ENCODE assay signal across 19 cellular contexts in genomic region chr6:52373294-52373693, GRCh38.
"Had no signal": no experiment of that assay in that cellular context is flagged by ENCODE, and none has a peak within 500 bp of the region (broad histone marks: within the 10 kb centered on the region; RNA-seq: fewer than 3 reads in every experiment).

No MANE protein-coding gene starts in this region.

- H3K4me3 ChIP-seq: breast epithelium, left lung, mucosa of descending colon, psoas muscle, right lobe of liver, thoracic aorta had no signal

- DNase-seq: activated CD4-positive, alpha-beta memory T cell treated with anti-CD3 and anti-CD28 coated beads, Interleukin-2, amount 10 ng/mL, durations not matched to agents 7 days and 5 days; activated CD4-positive, alpha-beta T cell treated with anti-CD3 and anti-CD28 coated beads for 4 hours; activated effector memory CD4-positive, alpha-beta T cell treated with Interleukin-2 at 50 U/mL for 16 hours; activated naive CD8-positive, alpha-beta T cell treated with anti-CD3 and anti-CD28 coated beads, Interleukin-2, amount 10 ng/mL, durations not matched to agents 7 days and 5 days; activated T-cell treated with anti-CD3 and anti-CD28 coated beads, Interleukin-2, amount 50 U/mL, for 4 hours; aorta; islet precursor cell; left lung; mammary epithelial cell; mucosa of descending colon; natural killer cell; occipital lobe; psoas muscle; right lobe of liver; T-helper 2 cell had no signal

- H3K27ac ChIP-seq: breast epithelium, left lung, psoas muscle, right lobe of liver, thoracic aorta had no signal

- H3K27me3 ChIP-seq: breast epithelium, left lung, right lobe of liver had no signal

- H3K36me3 ChIP-seq: breast epithelium, right lobe of liver, thoracic aorta had no signal

- H3K27me3 Mint-ChIP-seq: activated CD4-positive, alpha-beta memory T cell treated with anti-CD3 and anti-CD28 coated beads, Interleukin-2, amount 10 ng/mL, durations not matched to agents 7 days and 5 days; activated naive CD8-positive, alpha-beta T cell treated with anti-CD3 and anti-CD28 coated beads, Interleukin-2, amount 10 ng/mL, durations not matched to agents 7 days and 5 days; stimulated activated naive CD8-positive, alpha-beta T cell treated with anti-CD3 and anti-CD28 coated beads, Interleukin-15, Interleukin-2, amounts not matched to agents 100 ng/mL and 50 ng/mL, for 24 hours had no signal

- ATAC-seq: activated T-cell treated with anti-CD3 and anti-CD28 coated beads, Interleukin-2, amount 50 U/mL, for 4 hours; esophagus mucosa; left lung; mucosa of descending colon; natural killer cell; psoas muscle; right lobe of liver had no signal

- H3K4me3 Mint-ChIP-seq: activated CD4-positive, alpha-beta memory T cell treated with anti-CD3 and anti-CD28 coated beads, Interleukin-2, amount 10 ng/mL, durations not matched to agents 7 days and 5 days; activated naive CD8-positive, alpha-beta T cell treated with anti-CD3 and anti-CD28 coated beads, Interleukin-2, amount 10 ng/mL, durations not matched to agents 7 days and 5 days; activated T-cell treated with anti-CD3 and anti-CD28 coated beads, Interleukin-2, amount 50 U/mL, for 4 hours; natural killer cell; stimulated activated naive CD8-positive, alpha-beta T cell treated with anti-CD3 and anti-CD28 coated beads, Interleukin-15, Interleukin-2, amounts not matched to agents 100 ng/mL and 50 ng/mL, for 24 hours had no signal

- H3K9me3 ChIP-seq: breast epithelium, left lung, mucosa of descending colon, psoas muscle, right lobe of liver, thoracic aorta had no signal

- H3K4me1 ChIP-seq: breast epithelium, psoas muscle had no signal

- H3K27ac Mint-ChIP-seq: activated CD4-positive, alpha-beta memory T cell treated with anti-CD3 and anti-CD28 coated beads, Interleukin-2, amount 10 ng/mL, durations not matched to agents 7 days and 5 days; activated naive CD8-positive, alpha-beta T cell treated with anti-CD3 and anti-CD28 coated beads, Interleukin-2, amount 10 ng/mL, durations not matched to agents 7 days and 5 days; natural killer cell had no signal
